ENCODE assay signal across 11 cellular contexts in the genomic region with DNA sequence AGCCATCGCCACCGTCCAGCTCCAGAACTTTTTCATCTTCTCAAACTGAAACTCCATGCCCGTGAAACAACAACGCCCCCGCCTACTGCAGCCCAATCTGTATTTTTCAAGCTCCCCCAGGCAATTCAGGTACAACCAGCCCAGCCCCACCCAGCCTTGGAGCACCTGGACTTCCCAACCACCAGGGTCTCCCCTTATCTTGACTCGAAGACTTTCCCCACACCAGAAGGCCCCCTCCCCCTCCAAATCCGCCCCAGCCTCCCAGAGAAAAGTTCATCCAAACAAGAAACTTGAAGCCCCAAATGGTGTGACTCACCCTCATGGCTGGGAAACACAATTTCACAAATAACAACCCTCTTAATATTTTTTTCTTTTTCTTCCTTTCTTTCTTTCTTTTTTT. TPM values are rescaled to one million over a fixed set of nuclear protein-coding genes. Genes with fewer than 3 reads are reported as not detected.
DNase-seq lines count a peak whose midpoint lies in the region; ATAC-seq and TF ChIP-seq lines count a peak whose summit lies in the region.
"Had no signal": no experiment of that assay in that cellular context is flagged by ENCODE, and none has a peak within 500 bp of the region (broad histone marks: within the 10 kb centered on the region; RNA-seq: fewer than 3 reads in every experiment).

No MANE protein-coding gene starts in this region.

- peaks cover 15% of the 10 kb centered on the region for H3K27me3 Mint-ChIP-seq in activated T-helper 2 cell treated with anti-CD3 and anti-CD28 coated beads, Interferon-gamma antibody, Interleukin-2, Interleukin-4, amounts not matched to agents 10 μg/mL and 5 μg/mL and 100 μg/mL, durations not matched to agents 14 hours and 24 hours and 36 hours (ENCODE audit: low read depth)

- H3K4me3 ChIP-seq in cardiac muscle cell (no peak overlapping the region), skin epidermis (no peak overlapping the region)
- H3K4me3 ChIP-seq: lung had no signal

- peaks cover 16% of the 10 kb centered on the region for H3K4me1 Mint-ChIP-seq in activated T-helper 2 cell treated with anti-CD3 and anti-CD28 coated beads, Interferon-gamma antibody, Interleukin-2, Interleukin-4, amounts not matched to agents 10 μg/mL and 5 μg/mL and 100 μg/mL, durations not matched to agents 14 hours and 24 hours and 36 hours (ENCODE audit: low read depth)

- DNase-seq in EH (ENCODE audit: low read depth) (peak; percentile 78), cardiac muscle cell (ENCODE audit: low read depth in 1 of 2, low spot score in 1 of 2) (peak in 1 of 2 donors; percentile 76), medulla oblongata (ENCODE audit: extremely low spot score) (no peak), cerebellar cortex (ENCODE audit: low spot score) (no peak), NOMO-1 (lab: John Stamatoyannopoulos, UW; ENCODE audit: unreplicated experiment in 2 of 2) (no peak)
- no peak for DNase-seq in activated T-helper 2 cell treated with anti-CD3 and anti-CD28 coated beads, Interferon-gamma antibody, Interleukin-2, Interleukin-4, amounts not matched to agents 10 μg/mL and 5 μg/mL and 100 μg/mL, durations not matched to agents 14 hours and 24 hours and 36 hours (ENCODE audit: low spot score)
- DNase-seq: NCI-H2081 treated with DMSO at 0.1 percent for 48 hours had no signal

- H3K36me3 ChIP-seq in cardiac muscle cell = peaks cover 6% of the 10 kb centered on the region
- H3K36me3 ChIP-seq: adrenal gland had no signal

- TF ChIP-seq CTCF in cardiac muscle cell (IDR thresholded peaks at IDR 0.05; ENCODE audit: low read depth, low read length) = no peak

- H3K27ac ChIP-seq in cardiac muscle cell (peak overlapping the region; percentile 96), skin epidermis (peak overlapping the region in 17 of 21 experiments; percentile 17 to 92 (median 75))

- no peaks in the 10 kb centered on the region for H3K27me3 ChIP-seq in cardiac muscle cell
- H3K27me3 ChIP-seq: adrenal gland had no signal

- H3K4me3 Mint-ChIP-seq in activated T-helper 2 cell treated with anti-CD3 and anti-CD28 coated beads, Interferon-gamma antibody, Interleukin-2, Interleukin-4, amounts not matched to agents 10 μg/mL and 5 μg/mL and 100 μg/mL, durations not matched to agents 14 hours and 24 hours and 36 hours (ENCODE audit: low read depth) = peak overlapping the region; percentile 15

- intact Hi-C loops in activated T-helper 2 cell treated with anti-CD3 and anti-CD28 coated beads, Interferon-gamma antibody, Interleukin-2, Interleukin-4, amounts not matched to agents 10 μg/mL and 5 μg/mL and 100 μg/mL, durations not matched to agents 14 hours and 24 hours and 36 hours (cut with micrococcal nuclease) = loop anchor here (1.0 kb wide), 1 partner anchor 9 kb away; no protein-coding TSS in a partner anchor

- no peak for ATAC-seq in GM19351 (IDR thresholded peaks at IDR 0.05; ENCODE audit: unreplicated experiment)

- H3K4me1 ChIP-seq in cardiac muscle cell (ENCODE audit: low read depth) = peaks cover 73% of the 10 kb centered on the region

- no peaks in the 10 kb centered on the region for H3K9me3 ChIP-seq in cardiac muscle cell (ENCODE audit: low read depth)
- H3K9me3 ChIP-seq: adrenal gland had no signal

- no peaks in the 10 kb centered on the region for H3K9me3 Mint-ChIP-seq in activated T-helper 2 cell treated with anti-CD3 and anti-CD28 coated beads, Interferon-gamma antibody, Interleukin-2, Interleukin-4, amounts not matched to agents 10 μg/mL and 5 μg/mL and 100 μg/mL, durations not matched to agents 14 hours and 24 hours and 36 hours

- H3K27ac Mint-ChIP-seq in activated T-helper 2 cell treated with anti-CD3 and anti-CD28 coated beads, Interferon-gamma antibody, Interleukin-2, Interleukin-4, amounts not matched to agents 10 μg/mL and 5 μg/mL and 100 μg/mL, durations not matched to agents 14 hours and 24 hours and 36 hours = peak overlapping the region; percentile 78

- no peaks in the 10 kb centered on the region for H3K36me3 Mint-ChIP-seq in activated T-helper 2 cell treated with anti-CD3 and anti-CD28 coated beads, Interferon-gamma antibody, Interleukin-2, Interleukin-4, amounts not matched to agents 10 μg/mL and 5 μg/mL and 100 μg/mL, durations not matched to agents 14 hours and 24 hours and 36 hours (ENCODE audit: low read depth)

RNA-seq across cellular contexts. Expression of a gene that starts 10.6 kb away (rescaled TPM):
- total RNA-seq in activated T-helper 2 cell treated with anti-CD3 and anti-CD28 coated beads, Interferon-gamma antibody, Interleukin-2, Interleukin-4, amounts not matched to agents 10 μg/mL and 5 μg/mL and 100 μg/mL, durations not matched to agents 14 hours and 24 hours and 36 hours = 2.1 and 2.6 TPM in 2 replicates
- 56.5 and 58.0 TPM in 2 replicates for total RNA-seq in cardiac muscle cell
- 65.4 and 81.5 TPM in 2 replicates for polyA plus RNA-seq in cardiac muscle cell

Comparison
In these comparisons a context has a peak if more than half of its experiments do, and no peak if none do; other contexts are left out.
1. RNA of a gene that starts 10.6 kb away (total RNA-seq): 56.5 to 58.0 TPM in cardiac muscle cell; 2.1 to 2.6 TPM in activated T-helper 2 cell treated with anti-CD3 and anti-CD28 coated beads, Interferon-gamma antibody, Interleukin-2, Interleukin-4, amounts not matched to agents 10 μg/mL and 5 μg/mL and 100 μg/mL, durations not matched to agents 14 hours and 24 hours and 36 hours; every median in the first group is over 10 times any median in the second.